Comparison of ENCODE assay signal across 8 cellular contexts in genomic region chr6:127119361-127120108, GRCh38. TPM values are rescaled to one million over a fixed set of nuclear protein-coding genes. Genes with fewer than 3 reads are reported as not detected.
DNase-seq lines count a peak whose midpoint lies in the region; ATAC-seq, FAIRE-seq and TF ChIP-seq lines count a peak whose summit lies in the region.

No MANE protein-coding gene starts in this region.

- WGBS in liver = 1% methylated on average over 70 of the region's 70 CpGs

- no peak overlapping the region for H3K9ac ChIP-seq in KMS-11
- H3K9ac ChIP-seq in liver (ENCODE audit: low read depth in 1 of 2, low read length in 2 of 2) = no peak overlapping the region

- no peak for FAIRE-seq in HTR-8/SVneo (lab: Jason Lieb, UNC)

- ATAC-seq in GM21381 (IDR thresholded peaks at IDR 0.05; ENCODE audit: unreplicated experiment) = peak; percentile 46
- no peak for ATAC-seq in GM18870 (IDR thresholded peaks at IDR 0.05; ENCODE audit: unreplicated experiment)

- peak overlapping the region; percentile 63 for H3K4me2 ChIP-seq in KMS-11

- peaks cover 12% of the 10 kb centered on the region; the same call in 1 of the 2 replicates for H3K27me3 ChIP-seq in KMS-11 (ENCODE audit: insufficient read depth, low read depth)
- peaks cover 2 to 23% (median 5%) of the 10 kb centered on the region in 4 donors for H3K27me3 ChIP-seq in liver (ENCODE audit: control insufficient read depth in 4 of 4, insufficient read depth in 4 of 4, low read length in 3 of 4)
- H3K27me3 ChIP-seq in tibial artery = peaks cover 0 to 36% of the 10 kb centered on the region in 2 donors

- H3K36me3 ChIP-seq in KMS-11 (ENCODE audit: insufficient read depth) (no peaks in the 10 kb centered on the region), liver (ENCODE audit: control insufficient read depth in 4 of 4, insufficient read depth in 3 of 4, low read depth in 1 of 4, low read length in 3 of 4) (no peaks in the 10 kb centered on the region), tibial artery (no peaks in the 10 kb centered on the region)

- H3K36me3 Mint-ChIP-seq in brain = no peaks in the 10 kb centered on the region

- peaks cover 91% of the 10 kb centered on the region for H3K27me3 Mint-ChIP-seq in brain

- DNase-seq in EH (ENCODE audit: low read depth) = peak; percentile 16
- DNase-seq in tibial artery = peak in 1 of 2 donors; percentile 62
- DNase-seq in HTR-8/SVneo (ENCODE audit: insufficient read length, low spot score) = no peak

- intact Hi-C loops in tibial artery (cut with DNase I; ENCODE audit: low total_unique reads) = no loop called here

- H3K27ac Mint-ChIP-seq in brain = peak overlapping the region in 4 of 5 experiments; percentile 29 to 92 (median 61)

- H3K79me2 ChIP-seq in KMS-11 (ENCODE audit: insufficient read depth, low read depth) = no peaks in the 10 kb centered on the region

- no peaks in the 10 kb centered on the region for H4K20me1 ChIP-seq in KMS-11 (ENCODE audit: insufficient read depth)

- H3K4me1 ChIP-seq in KMS-11 (ENCODE audit: low read depth, poor library complexity, severe bottlenecking) = no peaks in the 10 kb centered on the region
- peaks cover 10 to 29% (median 20%) of the 10 kb centered on the region in 4 donors for H3K4me1 ChIP-seq in liver (ENCODE audit: control insufficient read depth in 4 of 4, insufficient read depth in 4 of 4, low read length in 3 of 4)
- peaks cover 0 to 36% (median 26%) of the 10 kb centered on the region in 4 donors for H3K4me1 ChIP-seq in tibial artery

- TF ChIP-seq CTCF in KMS-11 (conservative IDR thresholded peaks at IDR 0.05; ENCODE audit: low read depth, low read length) (no peak), brain (conservative IDR thresholded peaks at IDR 0.05) (no peak), liver (IDR thresholded peaks at IDR 0.05; ENCODE audit: low read depth, low read length, missing input control) (no peak), tibial artery (IDR thresholded peaks at IDR 0.05) (no peak)

- H3K27ac ChIP-seq in KMS-11 (no peak overlapping the region), liver (ENCODE audit: low read depth in 1 of 2, low read length in 2 of 2) (peak overlapping the region; percentile 1 to 28), tibial artery (no peak overlapping the region)

- peaks cover 29% of the 10 kb centered on the region for H3K4me1 Mint-ChIP-seq in brain

- no peak for TF ChIP-seq RAD21 in liver (IDR thresholded peaks at IDR 0.05)

- H3K4me3 Mint-ChIP-seq in brain = peak overlapping the region; percentile 87 to 95 (median 92)

- H3K4me3 ChIP-seq in KMS-11 (IDR thresholded peaks at IDR 0.05; ENCODE audit: insufficient read depth, low read depth, low read length) (no peak overlapping the region), liver (ENCODE audit: low read depth in 1 of 3, low read length in 3 of 3) (peak overlapping the region; percentile 32 to 70 (median 43)), tibial artery (peak overlapping the region; percentile 52 to 60)

- H2AFZ ChIP-seq in KMS-11 (ENCODE audit: low read depth) = peak overlapping the region; percentile 47; the same call in 1 of the 2 replicates

- H3K9me3 Mint-ChIP-seq in brain = no peaks in the 10 kb centered on the region

- H3K9me3 ChIP-seq in liver (ENCODE audit: control insufficient read depth in 4 of 4, low read length in 3 of 4) (no peaks in the 10 kb centered on the region), tibial artery (no peaks in the 10 kb centered on the region)

TF ChIP-seq in liver, 16 proteins besides CTCF, POLR2A, EP300 and RAD21:
- no peak for TF ChIP-seq EGR1 (IDR thresholded peaks at IDR 0.05; ENCODE audit: low read depth in 2 of 2)
- no peak for TF ChIP-seq MAX (IDR thresholded peaks at IDR 0.05)
- TF ChIP-seq YY1 (IDR thresholded peaks at IDR 0.05) = no peak
- no peak for TF ChIP-seq RXRA (IDR thresholded peaks at IDR 0.05)
- no peak for TF ChIP-seq HNF4A (conservative IDR thresholded peaks at IDR 0.05)
- no peak for TF ChIP-seq ZBTB33 (IDR thresholded peaks at IDR 0.05)
- TF ChIP-seq REST (IDR thresholded peaks at IDR 0.05) = no peak
- TF ChIP-seq JUND (IDR thresholded peaks at IDR 0.05) = no peak
- TF ChIP-seq NR2F2 (IDR thresholded peaks at IDR 0.05) = no peak

RNA-seq across cellular contexts. Expression of gene RSPO3, which starts 1.1 kb away (rescaled TPM):
- polyA plus RNA-seq in brain (ENCODE audit: insufficient read depth, low read depth, low replicate concordance) (0.15 TPM), liver (1 to 10 TPM; 1.6 to 3.5 TPM)
- 1 to 10 TPM; 1.4 to 1.6 TPM for total RNA-seq in liver

Comparison
In these comparisons a context has a peak if more than half of its experiments do, and no peak if none do; other contexts are left out.
1. H3K27ac ChIP-seq: peak in liver (2 of 2); none in KMS-11 (single experiment) and tibial artery (0 of 2).